ENCODE assay signal across 8 cellular contexts in genomic region chr2:230411484-230412368, GRCh38. TPM values are rescaled to one million over a fixed set of nuclear protein-coding genes. Genes with fewer than 3 reads are reported as not detected.
DNase-seq lines count a peak whose midpoint lies in the region; ATAC-seq and TF ChIP-seq lines count a peak whose summit lies in the region.

No MANE protein-coding gene starts in this region.

- H3K9me3 ChIP-seq in colonic mucosa, result no peaks in the 10 kb centered on the region

- CTCF ChIA-PET in activated B cell treated with CpG ODN at 0.5 μM for 24 hours (lab: Charles Lee), result interaction anchor here (0.9 to 1.5 kb wide), 3 partner anchors 199 to 387 kb away, joined by 3 read pairs; no protein-coding TSS in a partner anchor

- H3K4me3 ChIP-seq in colonic mucosa, result peak overlapping the region; percentile 65

- no peaks in the 10 kb centered on the region for H3K27me3 ChIP-seq in colonic mucosa

- H3K4me3 Mint-ChIP-seq in activated B cell treated with CpG ODN at 0.5 μM for 24 hours, result peak overlapping the region; percentile 99

- peaks cover 20% of the 10 kb centered on the region for H3K36me3 Mint-ChIP-seq in activated B cell treated with CpG ODN at 0.5 μM for 24 hours (ENCODE audit: low read depth)

- no peaks in the 10 kb centered on the region for H3K36me3 ChIP-seq in colonic mucosa

- peaks cover 74% of the 10 kb centered on the region for H3K4me1 Mint-ChIP-seq in activated B cell treated with CpG ODN at 0.5 μM for 24 hours

- H3K9ac ChIP-seq in colonic mucosa (ENCODE audit: low read depth in 2 of 2, low read length in 2 of 2), result peak overlapping the region; percentile 89 to 93

- TF ChIP-seq CTCF in activated B cell treated with CpG ODN at 0.5 μM for 24 hours (IDR thresholded peaks at IDR 0.05), result no peak
- TF ChIP-seq CTCF in colonic mucosa (IDR thresholded peaks at IDR 0.05), result no peak

- intact Hi-C loops in activated B cell treated with CpG ODN at 0.5 μM for 24 hours (cut with micrococcal nuclease) (loop anchor here (1.0 to 5.0 kb wide), 3 partner anchors 85 to 301 kb away; partner anchors contain the start of genes CAB39 and SP140L), colonic mucosa (cut with DNase I) (loop anchor here (10.0 kb wide), 1 partner anchor 87 kb away; the partner anchor contains the start of gene SP140L), left colon (cut with DNase I, micrococcal nuclease) (no loop called here)

- peaks cover 4% of the 10 kb centered on the region for H3K4me1 ChIP-seq in colonic mucosa

- peak overlapping the region; percentile 99 for H3K27ac Mint-ChIP-seq in activated B cell treated with CpG ODN at 0.5 μM for 24 hours

- DNase-seq in NCI-H2196 (lab: John Stamatoyannopoulos, UW; ENCODE audit: unreplicated experiment) (peak; percentile 28), NCI-H2196 treated with DMSO at 0.1 percent for 48 hours (lab: John Stamatoyannopoulos, UW; ENCODE audit: unreplicated experiment) (no peak), NCI-H1105 treated with DMSO at 0.1 percent for 48 hours (lab: John Stamatoyannopoulos, UW) (peak; percentile 55), activated B cell treated with CpG ODN at 0.5 μM for 24 hours (peak; percentile 61), colonic mucosa (peak; percentile 75), left colon (peak; percentile 69 to 72)
- peak; percentile 60 to 69 for DNase-seq in stimulated activated CD4-positive, alpha-beta T cell treated with anti-CD3 and anti-CD28 coated beads, Interleukin-2, amount 100 ng/mL, for 24 hours

- H3K27me3 Mint-ChIP-seq in activated B cell treated with CpG ODN at 0.5 μM for 24 hours, result no peaks in the 10 kb centered on the region

- no peaks in the 10 kb centered on the region for H3K9me3 Mint-ChIP-seq in activated B cell treated with CpG ODN at 0.5 μM for 24 hours

- POLR2A ChIA-PET in activated B cell treated with CpG ODN at 0.5 μM for 24 hours (lab: Charles Lee), result interaction anchor here (0.6 to 2.1 kb wide), 15 partner anchors 15 to 208 kb away, joined by 3 to 10 read pairs (median 4); partner anchors contain the start of gene SP140L

- H3K27ac ChIP-seq in colonic mucosa, result peak overlapping the region; percentile 92

- peak; percentile 46 for ATAC-seq in HG02571 (IDR thresholded peaks at IDR 0.05; ENCODE audit: unreplicated experiment)
- peak; percentile 67 for ATAC-seq in activated B cell treated with CpG ODN at 0.5 μM for 24 hours (ENCODE audit: low read depth)
- ATAC-seq in left colon, result peak; percentile 81

RNA-seq across cellular contexts. Expression of gene SP100, which starts 4.3 kb away (rescaled TPM):
- 369 and 433 TPM in 2 replicates for total RNA-seq in activated B cell treated with CpG ODN at 0.5 μM for 24 hours
- 10 to 100 TPM; 35.7 to 53.6 TPM for total RNA-seq in colonic mucosa
- total RNA-seq in left colon, result 10 to 100 TPM; 65.5 to 69.3 TPM

Comparison
In these comparisons a context has a peak if more than half of its experiments do, and no peak if none do; other contexts are left out.
1. intact Hi-C loops: an anchor here in activated B cell treated with CpG ODN at 0.5 μM for 24 hours (1.0 to 5.0 kb wide) and colonic mucosa (10.0 kb wide); none called in left colon.